Comparison of ENCODE assay signal across 21 cellular contexts in genomic region chr6:123635144-123635543, GRCh38. TPM values are rescaled to one million over a fixed set of nuclear protein-coding genes. Genes with fewer than 3 reads are reported as not detected.
"Had no signal": no experiment of that assay in that cellular context is flagged by ENCODE, and none has a peak within 500 bp of the region (broad histone marks: within the 10 kb centered on the region; RNA-seq: fewer than 3 reads in every experiment).

No MANE protein-coding gene starts in this region.

- H3K4me3 ChIP-seq: dorsolateral prefrontal cortex, mucosa of descending colon, transverse colon, vagina had no signal

- H3K27me3 ChIP-seq: foreskin keratinocyte, transverse colon, vagina had no signal

- H3K9me3 ChIP-seq: mucosa of descending colon, transverse colon, vagina had no signal

- H3K27ac ChIP-seq: dorsolateral prefrontal cortex, epithelial cell of prostate, foreskin keratinocyte, transverse colon, vagina had no signal

- ATAC-seq: activated CD8-positive, alpha-beta memory T cell treated with anti-CD3 and anti-CD28 coated beads, Interleukin-2, amount 10 ng/mL, durations not matched to agents 7 days and 5 days; foreskin keratinocyte; mucosa of descending colon; naive thymus-derived CD8-positive, alpha-beta T cell; T-cell had no signal

- H3K4me1 ChIP-seq: foreskin keratinocyte, transverse colon, vagina had no signal

- H3K36me3 ChIP-seq: transverse colon, vagina had no signal

- DNase-seq: activated B cell treated with CpG ODN at 0.5 μM for 24 hours; activated CD4-positive, alpha-beta memory T cell treated with anti-CD3 and anti-CD28 coated beads for 36 hours; activated CD4-positive, alpha-beta T cell treated with anti-CD3 and anti-CD28 coated beads for 4 hours; activated CD8-positive, alpha-beta memory T cell treated with anti-CD3 and anti-CD28 coated beads, Interleukin-2, amount 10 ng/mL, durations not matched to agents 7 days and 5 days; activated naive CD4-positive, alpha-beta T cell; activated naive CD8-positive, alpha-beta T cell treated with anti-CD3 and anti-CD28 coated beads for 36 hours; amniotic stem cell; caudate nucleus; dorsolateral prefrontal cortex; foreskin keratinocyte; kidney; mucosa of descending colon; naive thymus-derived CD8-positive, alpha-beta T cell; nucleus accumbens; stimulated activated CD4-positive, alpha-beta T cell treated with anti-CD3 and anti-CD28 coated beads, Interleukin-2, amount 100 ng/mL, for 48 hours; T-cell; T-helper 9 cell; transverse colon had no signal

RNA-seq across cellular contexts. Expression of gene TRDN, which starts 1.6 kb away (rescaled TPM):
- total RNA-seq: activated B cell treated with CpG ODN at 0.5 μM for 24 hours; activated CD4-positive, alpha-beta memory T cell treated with anti-CD3 and anti-CD28 coated beads for 36 hours; activated CD8-positive, alpha-beta memory T cell treated with anti-CD3 and anti-CD28 coated beads, Interleukin-2, amount 10 ng/mL, durations not matched to agents 7 days and 5 days; activated naive CD8-positive, alpha-beta T cell treated with anti-CD3 and anti-CD28 coated beads for 36 hours; foreskin keratinocyte; naive thymus-derived CD8-positive, alpha-beta T cell; renal cortical epithelial cell; T-cell; vagina had no signal
